ENCODE assay signal across 2 cellular contexts in the genomic region with DNA sequence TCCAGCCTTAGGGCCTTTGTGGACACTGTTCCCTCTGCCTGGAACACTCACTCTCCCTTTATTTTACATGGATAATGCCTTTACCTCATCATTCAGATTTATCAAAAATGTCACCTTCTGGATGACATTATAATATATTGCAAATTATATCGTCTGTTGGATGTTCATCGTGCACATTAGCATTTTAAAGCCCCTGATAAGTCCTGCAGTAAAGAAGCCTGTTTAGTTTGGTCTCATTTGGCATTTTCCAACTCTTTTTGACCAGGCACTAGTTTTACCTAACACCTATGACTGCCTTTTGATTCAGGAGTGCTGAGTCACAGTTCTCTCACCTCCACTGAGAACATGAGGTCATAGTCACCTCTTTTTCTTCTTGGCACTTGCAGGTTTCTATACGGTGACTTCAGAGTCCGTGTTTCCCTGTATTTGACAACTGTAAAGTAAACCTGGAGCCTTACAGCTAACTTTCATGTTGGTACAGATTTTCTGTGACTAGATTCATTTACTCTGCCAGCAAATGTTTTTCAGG.
A peak's percentile ranks its signal among the peaks of the same experiment; 100 is the strongest.
TF ChIP-seq lines count a peak whose summit lies in the region.

No MANE protein-coding gene starts in this region.

TF ChIP-seq in IMR-90, 13 proteins besides CTCF, POLR2A, EP300 and RAD21 (continued from another document):
- TF ChIP-seq MAZ (IDR thresholded peaks at IDR 0.05; ENCODE audit: borderline replicate concordance, low read depth, low read length), result no peak

TF ChIP-seq in K562, 482 proteins besides CTCF, POLR2A, EP300 and RAD21 (continued from another document):
- TF ChIP-seq, protein P1, sequence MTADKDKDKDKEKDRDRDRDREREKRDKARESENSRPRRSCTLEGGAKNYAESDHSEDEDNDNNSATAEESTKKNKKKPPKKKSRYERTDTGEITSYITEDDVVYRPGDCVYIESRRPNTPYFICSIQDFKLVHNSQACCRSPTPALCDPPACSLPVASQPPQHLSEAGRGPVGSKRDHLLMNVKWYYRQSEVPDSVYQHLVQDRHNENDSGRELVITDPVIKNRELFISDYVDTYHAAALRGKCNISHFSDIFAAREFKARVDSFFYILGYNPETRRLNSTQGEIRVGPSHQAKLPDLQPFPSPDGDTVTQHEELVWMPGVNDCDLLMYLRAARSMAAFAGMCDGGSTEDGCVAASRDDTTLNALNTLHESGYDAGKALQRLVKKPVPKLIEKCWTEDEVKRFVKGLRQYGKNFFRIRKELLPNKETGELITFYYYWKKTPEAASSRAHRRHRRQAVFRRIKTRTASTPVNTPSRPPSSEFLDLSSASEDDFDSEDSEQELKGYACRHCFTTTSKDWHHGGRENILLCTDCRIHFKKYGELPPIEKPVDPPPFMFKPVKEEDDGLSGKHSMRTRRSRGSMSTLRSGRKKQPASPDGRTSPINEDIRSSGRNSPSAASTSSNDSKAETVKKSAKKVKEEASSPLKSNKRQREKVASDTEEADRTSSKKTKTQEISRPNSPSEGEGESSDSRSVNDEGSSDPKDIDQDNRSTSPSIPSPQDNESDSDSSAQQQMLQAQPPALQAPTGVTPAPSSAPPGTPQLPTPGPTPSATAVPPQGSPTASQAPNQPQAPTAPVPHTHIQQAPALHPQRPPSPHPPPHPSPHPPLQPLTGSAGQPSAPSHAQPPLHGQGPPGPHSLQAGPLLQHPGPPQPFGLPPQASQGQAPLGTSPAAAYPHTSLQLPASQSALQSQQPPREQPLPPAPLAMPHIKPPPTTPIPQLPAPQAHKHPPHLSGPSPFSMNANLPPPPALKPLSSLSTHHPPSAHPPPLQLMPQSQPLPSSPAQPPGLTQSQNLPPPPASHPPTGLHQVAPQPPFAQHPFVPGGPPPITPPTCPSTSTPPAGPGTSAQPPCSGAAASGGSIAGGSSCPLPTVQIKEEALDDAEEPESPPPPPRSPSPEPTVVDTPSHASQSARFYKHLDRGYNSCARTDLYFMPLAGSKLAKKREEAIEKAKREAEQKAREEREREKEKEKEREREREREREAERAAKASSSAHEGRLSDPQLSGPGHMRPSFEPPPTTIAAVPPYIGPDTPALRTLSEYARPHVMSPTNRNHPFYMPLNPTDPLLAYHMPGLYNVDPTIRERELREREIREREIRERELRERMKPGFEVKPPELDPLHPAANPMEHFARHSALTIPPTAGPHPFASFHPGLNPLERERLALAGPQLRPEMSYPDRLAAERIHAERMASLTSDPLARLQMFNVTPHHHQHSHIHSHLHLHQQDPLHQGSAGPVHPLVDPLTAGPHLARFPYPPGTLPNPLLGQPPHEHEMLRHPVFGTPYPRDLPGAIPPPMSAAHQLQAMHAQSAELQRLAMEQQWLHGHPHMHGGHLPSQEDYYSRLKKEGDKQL (CRISPR knock-in tag; IDR thresholded peaks at IDR 0.05; ENCODE audit: borderline replicate concordance), result no peak
- peak; percentile 12; the same call in 1 of the 2 replicates for TF ChIP-seq NFE2 (IDR thresholded peaks at IDR 0.05; ENCODE audit: low read depth)
TF ChIP-seq in K562: peak in this region for 3.
